Comparison of ENCODE assay signal across 8 cellular contexts in the genomic region with DNA sequence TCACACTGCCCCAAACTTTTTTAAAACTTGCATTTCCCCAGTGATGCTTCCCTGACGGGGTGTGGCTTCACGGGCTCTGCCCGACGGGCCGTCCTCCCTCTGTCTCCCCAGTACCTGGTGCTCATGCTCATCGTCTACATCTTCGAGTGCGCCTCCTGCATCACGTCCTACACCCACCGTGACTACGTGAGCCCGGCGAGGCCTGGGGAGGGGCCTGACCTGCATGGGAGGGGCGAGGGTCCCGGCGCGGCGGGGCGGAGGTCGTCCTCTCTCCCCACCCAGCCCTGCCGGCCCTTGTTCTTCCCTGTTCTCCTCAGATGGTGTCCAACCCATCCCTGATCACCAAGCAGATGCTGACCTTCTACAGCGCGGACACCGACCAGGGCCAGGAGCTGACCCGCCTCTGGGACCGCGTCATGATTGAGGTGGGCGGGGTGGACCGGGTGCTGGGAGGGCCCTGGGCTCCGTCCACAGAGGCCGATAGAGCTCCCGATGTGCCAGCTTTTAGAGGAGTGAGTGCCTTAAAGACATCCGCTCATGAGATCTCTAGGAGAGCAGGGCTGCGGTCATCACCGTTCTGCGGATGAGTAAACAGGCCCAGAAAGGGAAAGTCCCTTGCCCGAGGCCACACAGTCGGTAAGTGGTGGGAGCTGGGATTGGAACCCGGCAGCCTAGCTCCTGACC. TPM values are rescaled to one million over a fixed set of nuclear protein-coding genes. Genes with fewer than 3 reads are reported as not detected.
DNase-seq lines count a peak whose midpoint lies in the region; ATAC-seq and TF ChIP-seq lines count a peak whose summit lies in the region.

No MANE protein-coding gene starts in this region.

- no peak for ATAC-seq in GM19463 (IDR thresholded peaks at IDR 0.05; ENCODE audit: unreplicated experiment)

- peak overlapping the region in 3 of 4 experiments; percentile 5 to 46 (median 32) for H3K4me3 ChIP-seq in fibroblast of lung (replicated peaks in 1 of 4; ENCODE audit: control extremely low read depth in 1 of 4, insufficient read depth in 1 of 4, low read depth in 3 of 4, low read length in 4 of 4)
- H3K4me3 ChIP-seq in ovary: no peak overlapping the region

- intact Hi-C loops in ovary (cut with DNase I): no loop called here

- peaks cover 3% of the 10 kb centered on the region for H3K27me3 ChIP-seq in fibroblast of lung (ENCODE audit: control insufficient read depth, insufficient read depth, low read length)
- no peaks in the 10 kb centered on the region for H3K27me3 ChIP-seq in ovary

- 6 to 8% (median 6%) methylated on average over 39 of the region's 39 CpGs for WGBS in ovary, 3 donors

- no peak for TF ChIP-seq EP300 in ovary (IDR thresholded peaks at IDR 0.05)

- peak overlapping the region; percentile 39 for H3K27ac Mint-ChIP-seq in osteocyte (ENCODE audit: unreplicated experiment)

- H3K27ac ChIP-seq in fibroblast of lung (ENCODE audit: insufficient read depth, low read length) (no peak overlapping the region), ovary (no peak overlapping the region)

- H3K36me3 ChIP-seq in fibroblast of lung (ENCODE audit: control insufficient read depth, insufficient read depth, low read length) (no peaks in the 10 kb centered on the region), ovary (no peaks in the 10 kb centered on the region)

- H3K4me2 ChIP-seq in fibroblast of lung (ENCODE audit: extremely low read depth, insufficient read depth, low read length): peak overlapping the region; percentile 62

- DNase-seq in DMS114 treated with DMSO at 0.1 percent for 48 hours (lab: John Stamatoyannopoulos, UW; ENCODE audit: unreplicated experiment) (peak; percentile 34), NCI-H146 (lab: John Stamatoyannopoulos, UW) (peak; percentile 85), activated T-cell treated with anti-CD3 and anti-CD28 coated beads for 24 hours (ENCODE audit: low read depth) (peak; percentile 27), fibroblast of lung (ENCODE audit: low read depth in 2 of 2) (peak; percentile 18 to 43), osteocyte (ENCODE audit: extremely low spot score, unreplicated experiment) (no peak), ovary (no peak), AML-193 (lab: John Stamatoyannopoulos, UW) (no peak)

- no peaks in the 10 kb centered on the region for H3K79me2 ChIP-seq in fibroblast of lung (ENCODE audit: control insufficient read depth, insufficient read depth, low read length)

- no peaks in the 10 kb centered on the region for H3K9me3 ChIP-seq in fibroblast of lung (ENCODE audit: control insufficient read depth, insufficient read depth, low read depth, low read length)
- H3K9me3 ChIP-seq in ovary: no peaks in the 10 kb centered on the region

- no peak overlapping the region for H3K9ac ChIP-seq in fibroblast of lung (ENCODE audit: insufficient read depth, low read length)

- H3K27me3 Mint-ChIP-seq in osteocyte (ENCODE audit: unreplicated experiment): peaks cover 18% of the 10 kb centered on the region

- H3K4me1 ChIP-seq in fibroblast of lung (ENCODE audit: control insufficient read depth, extremely low read depth, insufficient read depth, low read length) (no peaks in the 10 kb centered on the region), ovary (ENCODE audit: insufficient read depth) (peaks cover 2% of the 10 kb centered on the region)

- no peak for TF ChIP-seq POLR2A in ovary (IDR thresholded peaks at IDR 0.05)

- peak overlapping the region; percentile 70 for H2AFZ ChIP-seq in fibroblast of lung (ENCODE audit: low read length)

- no peak for TF ChIP-seq CTCF in fibroblast of lung (conservative IDR thresholded peaks at IDR 0.05 in 1 of 2, IDR thresholded peaks at IDR 0.05 in 1 of 2; ENCODE audit: low read depth in 1 of 2, low read length in 2 of 2)
- no peak for TF ChIP-seq CTCF in osteocyte (IDR thresholded peaks at IDR 0.05)
- TF ChIP-seq CTCF in ovary (IDR thresholded peaks at IDR 0.05): no peak

- H3K4me1 Mint-ChIP-seq in osteocyte (ENCODE audit: unreplicated experiment): peaks cover 8% of the 10 kb centered on the region

- H3K9me3 Mint-ChIP-seq in osteocyte (ENCODE audit: unreplicated experiment): no peaks in the 10 kb centered on the region

- H3K36me3 Mint-ChIP-seq in osteocyte (ENCODE audit: unreplicated experiment): no peaks in the 10 kb centered on the region

- peak overlapping the region; percentile 73 for H3K4me3 Mint-ChIP-seq in osteocyte (ENCODE audit: unreplicated experiment)

- no peaks in the 10 kb centered on the region for H4K20me1 ChIP-seq in fibroblast of lung (ENCODE audit: control insufficient read depth, extremely low read depth, insufficient read depth, low read length)

RNA-seq across cellular contexts. Expression of gene UPK1A, which starts 6.9 kb away (rescaled TPM):
- not detected in 2 replicates for total RNA-seq in fibroblast of lung
- polyA plus RNA-seq in fibroblast of lung: 0.06 and 0.27 TPM in 2 replicates
- polyA plus RNA-seq in fibroblast of lung (2012): 0.13 and 0.30 TPM in 2 replicates
- not detected in 2 replicates for polyA minus RNA-seq in fibroblast of lung (ENCODE audit: low replicate concordance)
- total RNA-seq in osteocyte: not detected in 2 replicates
- total RNA-seq in ovary: not detected
- polyA plus RNA-seq in ovary: under 1 TPM; 0.06 to 0.20 TPM

RNA-seq across cellular contexts. Expression of gene COX6B1, which starts 25.1 kb away (rescaled TPM):
- total RNA-seq in fibroblast of lung (194 and 279 TPM in 2 replicates), osteocyte (317 and 370 TPM in 2 replicates), ovary (100 to 1,000 TPM; 181 to 320 (median 243) TPM)
- polyA plus RNA-seq in fibroblast of lung (382 and 499 TPM in 2 replicates), ovary (100 to 1,000 TPM; 466 to 601 TPM)
- polyA plus RNA-seq in fibroblast of lung (2012): 591 and 688 TPM in 2 replicates
- 460 and 636 TPM in 2 replicates for polyA minus RNA-seq in fibroblast of lung (ENCODE audit: low replicate concordance)

RNA-seq across cellular contexts. Expression of gene ZBTB32, which starts 31.1 kb away (rescaled TPM):
- total RNA-seq in fibroblast of lung: not detected in 2 replicates
- not detected in 2 replicates for polyA plus RNA-seq in fibroblast of lung
- polyA plus RNA-seq in fibroblast of lung (2012): not detected in 2 replicates
- polyA minus RNA-seq in fibroblast of lung (ENCODE audit: low replicate concordance): not detected in 2 replicates
- total RNA-seq in osteocyte: not detected in 2 replicates
- total RNA-seq in ovary: under 1 TPM in 1 of 7 donors, not detected in 6; 0.41 TPM
- not detected for polyA plus RNA-seq in ovary

RNA-seq across cellular contexts. Expression of gene ETV2, which starts 31.7 kb away (rescaled TPM):
- total RNA-seq in fibroblast of lung (0.50 and 0.51 TPM in 2 replicates), osteocyte (1.2 and 1.3 TPM in 2 replicates), ovary (1 to 10 TPM in 5 of 7 donors, under 1 TPM in 2; 0.79 to 2.5 (median 1.4) TPM)
- polyA plus RNA-seq in fibroblast of lung (0.12 and 0.18 TPM in 2 replicates), ovary (1 to 10 TPM in 1 of 2 donors, not detected in 1; 1.9 TPM)
- 1.1 and 2.1 TPM in 2 replicates for polyA plus RNA-seq in fibroblast of lung (2012)
- polyA minus RNA-seq in fibroblast of lung (ENCODE audit: low replicate concordance): not detected in 2 replicates

RNA-seq across cellular contexts. Expression of gene RBM42, which starts 44.4 kb away (rescaled TPM):
- 29.9 and 32.1 TPM in 2 replicates for total RNA-seq in fibroblast of lung
- 32.9 and 43.0 TPM in 2 replicates for polyA plus RNA-seq in fibroblast of lung
- polyA plus RNA-seq in fibroblast of lung (2012): 65.7 and 88.3 TPM in 2 replicates
- 32.4 and 58.5 TPM in 2 replicates for polyA minus RNA-seq in fibroblast of lung (ENCODE audit: low replicate concordance)
- 88.9 and 95.3 TPM in 2 replicates for total RNA-seq in osteocyte
- total RNA-seq in ovary: 10 to 100 TPM; 43.0 to 90.4 (median 78.1) TPM
- polyA plus RNA-seq in ovary: 10 to 100 TPM in 1 of 2 donors, 1 to 10 TPM in 1; 6.1 to 68.0 TPM

Comparison
In these comparisons a context has a peak if more than half of its experiments do, and no peak if none do; other contexts are left out.
1. DNase-seq: peak in DMS114 treated with DMSO at 0.1 percent for 48 hours (single experiment), NCI-H146 (single experiment), activated T-cell treated with anti-CD3 and anti-CD28 coated beads for 24 hours (single experiment) and fibroblast of lung (2 of 2); none in osteocyte (single experiment), ovary (0 of 5) and AML-193 (0 of 2).